8 cellular contexts compared by ENCODE assay signal in the genomic region with DNA sequence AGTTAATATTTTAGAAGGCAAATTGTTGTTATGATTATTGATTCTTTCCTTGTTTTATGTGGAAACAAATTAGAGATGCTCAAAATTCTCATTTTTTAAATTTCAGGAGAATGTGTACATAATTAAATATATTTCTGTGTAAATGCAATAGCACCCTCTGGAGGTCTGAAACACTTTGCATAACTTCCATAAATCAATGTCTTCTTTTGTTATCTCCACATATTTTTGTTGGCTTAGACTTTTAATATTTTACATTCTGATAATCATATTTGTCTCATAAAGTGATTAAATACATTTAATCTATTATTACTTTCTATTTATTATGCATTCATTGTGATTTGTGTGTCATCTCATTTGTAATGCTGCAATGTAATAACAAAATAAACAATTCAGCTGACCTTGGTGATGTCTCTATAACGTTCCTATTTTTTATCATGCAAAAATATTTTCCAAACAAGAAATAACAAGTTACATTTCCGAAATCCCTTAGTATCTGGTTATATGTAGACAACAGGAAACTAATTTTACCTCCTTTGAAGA.
DNase-seq lines count a peak whose midpoint lies in the region; ATAC-seq and TF ChIP-seq lines count a peak whose summit lies in the region.

No MANE protein-coding gene starts in this region.

- H4K20me1 ChIP-seq in hepatocyte (ENCODE audit: insufficient read depth, poor library complexity, severe bottlenecking): no peaks in the 10 kb centered on the region

- no peaks in the 10 kb centered on the region for H3K79me2 ChIP-seq in hepatocyte

- H3K4me2 ChIP-seq in hepatocyte: no peak overlapping the region

- H2AFZ ChIP-seq in hepatocyte: no peak overlapping the region

- peak; percentile 73 for TF ChIP-seq CTCF in hepatocyte (IDR thresholded peaks at IDR 0.05; ENCODE audit: poor library complexity)

- in situ Hi-C loops in ACHN (cut with HindIII; ENCODE audit: low pct_ligation_motif_present, low pct_unique_long_range_greater_than_20kb, low sequenced_read_pairs) (no loop called here), SK-MEL-5 (cut with HindIII; ENCODE audit: low pct_unique_long_range_greater_than_20kb, low sequenced_read_pairs) (no loop called here)

- no peaks in the 10 kb centered on the region for H3K27me3 ChIP-seq in hepatocyte

- DNase-seq in ACHN: peak; percentile 51
- DNase-seq in HCEC 1CT: peak; percentile 66
- DNase-seq in SK-MEL-5 (ENCODE audit: low read depth, low spot score): peak; percentile 72
- peak; percentile 46 for DNase-seq in hepatocyte (ENCODE audit: low spot score)
- no peak for DNase-seq in ureter (ENCODE audit: low spot score)
- no peak for DNase-seq in middle frontal gyrus (ENCODE audit: extremely low spot score, low spot score)
- no peak for DNase-seq in mesenteric fat pad (ENCODE audit: low spot score)

- no peaks in the 10 kb centered on the region for H3K36me3 ChIP-seq in hepatocyte (replicated peaks; ENCODE audit: insufficient read depth, low read depth)

- H3K9me3 ChIP-seq in hepatocyte (ENCODE audit: low read depth): no peaks in the 10 kb centered on the region

- WGBS in hepatocyte (ENCODE audit: low lambda C conversion rate, missing lambda C conversion rate): 42% methylated on average over 2 of the region's 2 CpGs

- no peak overlapping the region for H3K4me3 ChIP-seq in hepatocyte

- ATAC-seq in HG03457 (IDR thresholded peaks at IDR 0.05; ENCODE audit: unreplicated experiment): no peak

- H3K27ac ChIP-seq in hepatocyte: no peak overlapping the region

- H3K4me1 ChIP-seq in hepatocyte (ENCODE audit: insufficient read depth): no peaks in the 10 kb centered on the region

- H3K9me2 ChIP-seq in hepatocyte (replicated peaks; ENCODE audit: insufficient read depth): no peaks in the 10 kb centered on the region

Comparison
In these comparisons a context has a peak if more than half of its experiments do, and no peak if none do; other contexts are left out.
1. DNase-seq: peak in ACHN (single experiment), HCEC 1CT (single experiment), SK-MEL-5 (single experiment) and hepatocyte (single experiment); none in ureter (single experiment), middle frontal gyrus (single experiment) and mesenteric fat pad (single experiment).